In genomic region chr18:67672719-67673118, GRCh38 we compare ENCODE assay signal across 22 cellular contexts.
DNase-seq lines count a peak whose midpoint lies in the region; ATAC-seq, FAIRE-seq and TF ChIP-seq lines count a peak whose summit lies in the region.
"Had no signal": no experiment of that assay in that cellular context is flagged by ENCODE, and none has a peak within 500 bp of the region (broad histone marks: within the 10 kb centered on the region; RNA-seq: fewer than 3 reads in every experiment).

No MANE protein-coding gene starts in this region.

- DNase-seq in G401 (ENCODE audit: low spot score), result peak; percentile 27
- DNase-seq in SK-N-MC (ENCODE audit: low read depth, low spot score), result no peak
- peak; percentile 41 for DNase-seq in fibroblast of gingiva (ENCODE audit: low read depth)
- DNase-seq in osteoblast (ENCODE audit: insufficient read length, low spot score, missing footprints), result no peak
- no peak for DNase-seq in GM19239 (ENCODE audit: insufficient read length, low spot score)
- DNase-seq in stimulated activated CD8-positive, alpha-beta memory T cell treated with anti-CD3 and anti-CD28 coated beads, Interleukin-4, amount 100 ng/mL, for 48 hours, result no peak
- DNase-seq: ACHN; Calu3; CD8-positive, alpha-beta memory T cell; GF-D8; GOT3; NCI-H1105 treated with DMSO at 0.1 percent for 48 hours; NCI-H2029 treated with DMSO at 0.1 percent for 48 hours; NCI-H2171; NCI-H345; NCI-H524; NCI-H774; NK-92 treated with Interleukin-12 subunit alpha and Interleukin-12 subunit beta, amount 100 ng/mL, for 24 hours had no signal

- FAIRE-seq in GM19239 (lab: Jason Lieb, UNC), result no peak

- no peaks in the 10 kb centered on the region for H4K20me1 ChIP-seq in osteoblast (ENCODE audit: insufficient read depth, low read length)

- H3K27me3 ChIP-seq in osteoblast (ENCODE audit: insufficient read depth, low read length), result no peaks in the 10 kb centered on the region

- no peaks in the 10 kb centered on the region for H3K79me2 ChIP-seq in osteoblast (ENCODE audit: insufficient read depth, low read length)

- H3K27ac ChIP-seq in SK-N-MC, result peak overlapping the region; percentile 47; the same call in 1 of the 2 replicates
- peak overlapping the region; percentile 35 for H3K27ac ChIP-seq in osteoblast (ENCODE audit: low read depth, low read length)
- H3K27ac ChIP-seq: C4-2B had no signal

- peaks cover 30% of the 10 kb centered on the region for H3K4me1 ChIP-seq in osteoblast (ENCODE audit: insufficient read depth, low read length)

- in situ Hi-C loops in G401 (cut with HindIII; ENCODE audit: low sequenced_read_pairs), result no loop called here

- ATAC-seq in GM21786 (IDR thresholded peaks at IDR 0.05; ENCODE audit: unreplicated experiment), result no peak
- ATAC-seq: HCT116, Panc1 had no signal

- H2AFZ ChIP-seq in osteoblast (ENCODE audit: low read length), result peak overlapping the region; percentile 28

- peak overlapping the region; percentile 29 for H3K4me2 ChIP-seq in osteoblast (ENCODE audit: insufficient read depth, low read length)

- TF ChIP-seq CTCF in osteoblast (IDR thresholded peaks at IDR 0.05; ENCODE audit: extremely low read depth, low read depth, low read length), result no peak

- no peak overlapping the region for H3K9ac ChIP-seq in SK-N-MC (ENCODE audit: insufficient read length)

- peak overlapping the region; percentile 17 for H3K4me3 ChIP-seq in SK-N-MC
- no peak overlapping the region for H3K4me3 ChIP-seq in osteoblast (ENCODE audit: insufficient read depth, low read length)

- H3K9me3 ChIP-seq in SK-N-MC (ENCODE audit: low read depth, low read length) (no peaks in the 10 kb centered on the region), osteoblast (ENCODE audit: low read depth, low read length) (no peaks in the 10 kb centered on the region)

- H3K36me3 ChIP-seq in SK-N-MC (ENCODE audit: insufficient read depth, low read length) (no peaks in the 10 kb centered on the region), osteoblast (ENCODE audit: insufficient read depth, low read length) (no peaks in the 10 kb centered on the region)

Comparison
In these comparisons a context has a peak if more than half of its experiments do, and no peak if none do; other contexts are left out.
1. DNase-seq: peak in G401 (single experiment) and fibroblast of gingiva (single experiment); none in SK-N-MC (single experiment), osteoblast (single experiment), GM19239 (single experiment) and stimulated activated CD8-positive, alpha-beta memory T cell treated with anti-CD3 and anti-CD28 coated beads, Interleukin-4, amount 100 ng/mL, for 48 hours (single experiment).